In the genomic region with DNA sequence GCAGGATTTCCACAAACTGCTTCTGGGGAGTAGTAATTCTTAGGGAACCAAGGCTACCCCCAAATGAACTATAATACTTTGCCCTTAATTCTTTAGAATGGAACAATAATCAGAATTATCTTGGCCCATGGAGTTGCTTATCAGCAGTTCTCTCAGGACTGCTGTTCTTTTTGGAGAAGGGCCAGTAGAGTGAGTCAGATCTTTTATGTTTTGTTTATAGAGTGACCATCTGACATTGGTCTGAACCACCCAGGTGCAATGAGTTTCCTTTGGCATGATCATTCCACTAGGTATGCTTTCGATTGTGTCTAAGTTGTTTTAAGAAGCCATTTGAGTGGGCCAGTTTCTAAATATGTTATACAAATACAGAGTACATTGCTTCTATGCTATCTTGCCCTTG, we compare ENCODE assay signal across 1 cellular context.
TF ChIP-seq lines count a peak whose summit lies in the region.

No MANE protein-coding gene starts in this region.

TF ChIP-seq in IMR-90, 13 proteins besides CTCF, POLR2A, EP300 and RAD21:
- no peak for TF ChIP-seq RCOR1 (IDR thresholded peaks at IDR 0.05; ENCODE audit: insufficient replicate concordance, low read length)
- no peak for TF ChIP-seq MAZ (IDR thresholded peaks at IDR 0.05; ENCODE audit: borderline replicate concordance, low read depth, low read length)
- no peak for TF ChIP-seq CHD1 (IDR thresholded peaks at IDR 0.05; ENCODE audit: low read depth, low read length)
- TF ChIP-seq BHLHE40 (IDR thresholded peaks at IDR 0.05; ENCODE audit: low read depth, low read length) = no peak
- TF ChIP-seq RFX5 (IDR thresholded peaks at IDR 0.05; ENCODE audit: low read depth, low read length) = no peak
- no peak for TF ChIP-seq MAFK (IDR thresholded peaks at IDR 0.05; ENCODE audit: low read depth, low read length)
- TF ChIP-seq, protein P1, sequence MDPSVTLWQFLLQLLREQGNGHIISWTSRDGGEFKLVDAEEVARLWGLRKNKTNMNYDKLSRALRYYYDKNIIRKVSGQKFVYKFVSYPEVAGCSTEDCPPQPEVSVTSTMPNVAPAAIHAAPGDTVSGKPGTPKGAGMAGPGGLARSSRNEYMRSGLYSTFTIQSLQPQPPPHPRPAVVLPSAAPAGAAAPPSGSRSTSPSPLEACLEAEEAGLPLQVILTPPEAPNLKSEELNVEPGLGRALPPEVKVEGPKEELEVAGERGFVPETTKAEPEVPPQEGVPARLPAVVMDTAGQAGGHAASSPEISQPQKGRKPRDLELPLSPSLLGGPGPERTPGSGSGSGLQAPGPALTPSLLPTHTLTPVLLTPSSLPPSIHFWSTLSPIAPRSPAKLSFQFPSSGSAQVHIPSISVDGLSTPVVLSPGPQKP (IDR thresholded peaks at IDR 0.05; ENCODE audit: borderline replicate concordance, low read depth, low read length) = no peak
- TF ChIP-seq CEBPB (IDR thresholded peaks at IDR 0.05; ENCODE audit: low read depth, low read length) = no peak
- no peak for TF ChIP-seq FOS (IDR thresholded peaks at IDR 0.05; ENCODE audit: low read depth, low read length)
- no peak for TF ChIP-seq SMC3 (IDR thresholded peaks at IDR 0.05; ENCODE audit: low read depth, low read length)
- no peak for TF ChIP-seq NFE2L2 (IDR thresholded peaks at IDR 0.05; ENCODE audit: low read depth, low read length)
